13 cellular contexts compared by ENCODE assay signal in the genomic region with DNA sequence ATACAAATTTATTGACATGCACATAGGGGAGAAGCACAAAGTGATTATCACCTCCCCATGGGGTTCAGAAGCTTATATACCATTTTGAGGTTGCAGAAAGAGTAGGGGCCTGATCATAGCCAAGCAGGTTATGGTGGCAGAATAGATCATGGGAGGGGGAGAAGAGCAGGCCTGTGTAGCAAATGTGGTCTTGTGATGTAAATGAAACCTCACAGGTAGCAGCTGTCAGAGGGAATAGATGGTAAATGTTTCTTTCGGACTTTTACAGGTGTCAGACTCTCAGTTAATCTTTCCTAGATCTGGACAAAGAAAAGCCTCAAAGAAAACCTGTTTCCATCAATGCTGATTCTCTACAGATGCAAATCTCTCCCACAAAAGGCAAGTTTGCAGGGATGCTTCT.
DNase-seq lines count a peak whose midpoint lies in the region; ATAC-seq, FAIRE-seq and TF ChIP-seq lines count a peak whose summit lies in the region.
"Had no signal": no experiment of that assay in that cellular context is flagged by ENCODE, and none has a peak within 500 bp of the region (broad histone marks: within the 10 kb centered on the region; RNA-seq: fewer than 3 reads in every experiment).

No MANE protein-coding gene starts in this region.

- H4K20me1 ChIP-seq in H1 (replicated peaks in 1 of 2; ENCODE audit: control insufficient read depth in 1 of 2, insufficient read depth in 2 of 2, low read length in 2 of 2): no peaks in the 10 kb centered on the region

- no peak overlapping the region for H3K27ac ChIP-seq in H1 (ENCODE audit: low read depth, low read length)
- no peak overlapping the region for H3K27ac ChIP-seq in tibial nerve
- H3K27ac ChIP-seq: C4-2B, GM23248, SJSA1 had no signal

- H4K91ac ChIP-seq in H1 (replicated peaks; ENCODE audit: insufficient read length, low read length): no peak overlapping the region

- no peak overlapping the region for H3K14ac ChIP-seq in H1 (ENCODE audit: insufficient read length)

- no peak for TF ChIP-seq EP300 in H1 (IDR thresholded peaks at IDR 0.05; ENCODE audit: borderline replicate concordance in 1 of 2, low read depth in 2 of 2, low read length in 2 of 2)
- no peak for TF ChIP-seq EP300 in tibial nerve (IDR thresholded peaks at IDR 0.05)

- no peak overlapping the region for H3K4ac ChIP-seq in H1 (replicated peaks; ENCODE audit: insufficient read length, low read depth, low read length)

- no peak overlapping the region for H3K4me2 ChIP-seq in H1 (ENCODE audit: insufficient read depth in 1 of 2, low read depth in 2 of 2, low read length in 2 of 2)

- TF ChIP-seq POLR2A in H1 (IDR thresholded peaks at IDR 0.05; ENCODE audit: control extremely low read depth in 1 of 2, low read depth in 2 of 2, low read length in 2 of 2) (no peak), tibial nerve (IDR thresholded peaks at IDR 0.05) (no peak)

- H3K18ac ChIP-seq in H1 (ENCODE audit: extremely low read depth, low read length): no peak overlapping the region

- peak; percentile 48 for FAIRE-seq in H1 (lab: Jason Lieb, UNC)

- H2BK15ac ChIP-seq in H1 (ENCODE audit: low read length): no peak overlapping the region

- no peak overlapping the region for H2BK5ac ChIP-seq in H1 (ENCODE audit: low read depth, low read length)

- CTCF ChIA-PET in H1 (lab: Charles Lee; ENCODE audit: partially characterized antibody): no interaction called here

- H3K9me3 ChIP-seq in H1 (ENCODE audit: insufficient read depth in 2 of 2, low read depth in 1 of 2, low read length in 1 of 2) (no peaks in the 10 kb centered on the region), tibial nerve (no peaks in the 10 kb centered on the region)
- H3K9me3 ChIP-seq: SJSA1 had no signal

- H2AK5ac ChIP-seq in H1 (ENCODE audit: low read depth, low read length): no peak overlapping the region

- H3K79me1 ChIP-seq in H1 (ENCODE audit: low read depth, low read length): no peaks in the 10 kb centered on the region

- H4K8ac ChIP-seq in H1 (ENCODE audit: extremely low read depth, insufficient read depth, low read length): no peak overlapping the region

- TF ChIP-seq CTCF in H1 (IDR thresholded peaks at IDR 0.05; ENCODE audit: control extremely low read depth in 1 of 3, insufficient read depth in 1 of 3, low read depth in 1 of 3, low read length in 3 of 3) (no peak), tibial nerve (IDR thresholded peaks at IDR 0.05) (no peak)

- no peaks in the 10 kb centered on the region for H3K23me2 ChIP-seq in H1 (ENCODE audit: low read depth, low read length)

- H3K4me3 ChIP-seq in H1 (ENCODE audit: extremely low read depth in 1 of 4, insufficient read depth in 2 of 4, low read depth in 3 of 4, low read length in 4 of 4) (no peak overlapping the region), tibial nerve (no peak overlapping the region)
- H3K4me3 ChIP-seq: GM23248, SJSA1 had no signal

- peaks cover 0 to 8% (median 1%) of the 10 kb centered on the region in 4 experiments; a peak in 2 of 7 replicates for H3K4me1 ChIP-seq in H1 (replicated peaks in 1 of 4; ENCODE audit: control insufficient read depth in 3 of 4, insufficient read depth in 4 of 4, low read length in 3 of 4)
- no peaks in the 10 kb centered on the region for H3K4me1 ChIP-seq in tibial nerve
- H3K4me1 ChIP-seq: SJSA1 had no signal

- no peak overlapping the region for H2BK20ac ChIP-seq in H1 (ENCODE audit: low read length)

- H3K79me2 ChIP-seq in H1 (ENCODE audit: control insufficient read depth in 1 of 2, insufficient read depth in 2 of 2, low read length in 2 of 2): no peaks in the 10 kb centered on the region

- no peak overlapping the region for H4K5ac ChIP-seq in H1 (ENCODE audit: insufficient read length, low read depth, low read length)

- no peak for DNase-seq in H1 (ENCODE audit: low read depth in 1 of 2, low spot score in 2 of 2)
- DNase-seq in T1000 (lab: John Stamatoyannopoulos, UW): no peak
- DNase-seq in NCI-H1048 (lab: John Stamatoyannopoulos, UW): no peak
- no peak for DNase-seq in tibial nerve (ENCODE audit: low spot score in 2 of 2)
- DNase-seq: GF-D8, GM23248, NCI-H2081, NCI-H510A treated with DMSO at 0.1 percent for 48 hours had no signal

- POLR2A ChIA-PET in H1 (lab: Charles Lee; ENCODE audit: partially characterized antibody): no interaction called here

- H3K36me3 ChIP-seq in H1 (ENCODE audit: control insufficient read depth in 2 of 4, insufficient read depth in 4 of 4, low read length in 3 of 4): no peaks in the 10 kb centered on the region
- H3K36me3 ChIP-seq in tibial nerve: no peaks in the 10 kb centered on the region
- H3K36me3 ChIP-seq: SJSA1 had no signal

- TF ChIP-seq RAD21 in H1 (IDR thresholded peaks at IDR 0.05 in 1 of 2, conservative IDR thresholded peaks at IDR 0.05 in 1 of 2; ENCODE audit: low read depth in 2 of 2, low read length in 2 of 2): no peak

- H2AFZ ChIP-seq in H1 (ENCODE audit: low read length): no peak overlapping the region
- H2AFZ ChIP-seq: GM23248 had no signal

- ATAC-seq in GM18873 (IDR thresholded peaks at IDR 0.05; ENCODE audit: low FRiP score, unreplicated experiment): peak; percentile 50
- peak; percentile 47 for ATAC-seq in GM19467 (IDR thresholded peaks at IDR 0.05; ENCODE audit: unreplicated experiment)
- ATAC-seq in HG02798 (IDR thresholded peaks at IDR 0.05; ENCODE audit: poor library complexity, unreplicated experiment): peak; percentile 48

- no peak overlapping the region for H3K9ac ChIP-seq in H1 (replicated peaks in 1 of 4; ENCODE audit: extremely low read depth in 1 of 4, low read depth in 3 of 4, low read length in 3 of 4)
- H3K9ac ChIP-seq: GM23248 had no signal

- no peak overlapping the region for H2BK12ac ChIP-seq in H1 (ENCODE audit: low read depth, low read length)

- WGBS in H1 (ENCODE audit: extremely low coverage in 1 of 2, insufficient coverage in 1 of 2, insufficient read length in 1 of 2, insufficient replicate concordance in 2 of 2, low coverage in 1 of 2, low lambda C conversion rate in 2 of 2, missing lambda C conversion rate in 1 of 2), 2 experiments: 67% methylated on average over 1 of the region's 1 CpG; no CpG with 5 or more reads in 1 of the 2 experiments
- 59 to 75% methylated on average over 1 of the region's 1 CpG for WGBS in tibial nerve, 2 donors

- H3K27me3 ChIP-seq in H1 (replicated peaks in 1 of 4; ENCODE audit: control insufficient read depth in 3 of 4, extremely low read depth in 1 of 4, insufficient read depth in 3 of 4, low read length in 3 of 4) (no peaks in the 10 kb centered on the region), tibial nerve (no peaks in the 10 kb centered on the region)
- H3K27me3 ChIP-seq: SJSA1 had no signal

- no peak overlapping the region for H3K56ac ChIP-seq in H1 (replicated peaks; ENCODE audit: insufficient read length, low read depth, low read length)

- no peak overlapping the region for H3K23ac ChIP-seq in H1 (ENCODE audit: insufficient read length)

- H2BK120ac ChIP-seq in H1 (replicated peaks; ENCODE audit: low read depth, low read length): no peak overlapping the region

TF ChIP-seq in H1, 55 proteins besides CTCF, POLR2A, EP300 and RAD21:
- TF ChIP-seq, protein P1, sequence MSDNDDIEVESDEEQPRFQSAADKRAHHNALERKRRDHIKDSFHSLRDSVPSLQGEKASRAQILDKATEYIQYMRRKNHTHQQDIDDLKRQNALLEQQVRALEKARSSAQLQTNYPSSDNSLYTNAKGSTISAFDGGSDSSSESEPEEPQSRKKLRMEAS (IDR thresholded peaks at IDR 0.05): no peak
- TF ChIP-seq BRCA1 (IDR thresholded peaks at IDR 0.05; ENCODE audit: low read depth, low read length) (no peak), TBP (IDR thresholded peaks at IDR 0.05; ENCODE audit: low read depth, low read length) (no peak), EGR1 (IDR thresholded peaks at IDR 0.05; ENCODE audit: borderline replicate concordance, low read depth, low read length) (no peak), KDM1A (IDR thresholded peaks at IDR 0.05; ENCODE audit: borderline replicate concordance, low read length) (no peak), KDM4A (IDR thresholded peaks at IDR 0.05; ENCODE audit: low read depth, low read length, severe bottlenecking) (no peak), CREB1 (IDR thresholded peaks at IDR 0.05) (no peak), SAP30 (IDR thresholded peaks at IDR 0.05; ENCODE audit: insufficient read depth, insufficient replicate concordance, low read length) (no peak)
- TF ChIP-seq, protein P2, sequence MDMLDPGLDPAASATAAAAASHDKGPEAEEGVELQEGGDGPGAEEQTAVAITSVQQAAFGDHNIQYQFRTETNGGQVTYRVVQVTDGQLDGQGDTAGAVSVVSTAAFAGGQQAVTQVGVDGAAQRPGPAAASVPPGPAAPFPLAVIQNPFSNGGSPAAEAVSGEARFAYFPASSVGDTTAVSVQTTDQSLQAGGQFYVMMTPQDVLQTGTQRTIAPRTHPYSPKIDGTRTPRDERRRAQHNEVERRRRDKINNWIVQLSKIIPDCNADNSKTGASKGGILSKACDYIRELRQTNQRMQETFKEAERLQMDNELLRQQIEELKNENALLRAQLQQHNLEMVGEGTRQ (IDR thresholded peaks at IDR 0.05; ENCODE audit: low read length): no peak
